11 cellular contexts compared by ENCODE assay signal in genomic region chr5:80187274-80187673, GRCh38.
DNase-seq lines count a peak whose midpoint lies in the region; ATAC-seq and TF ChIP-seq lines count a peak whose summit lies in the region.
"Had no signal": no experiment of that assay in that cellular context is flagged by ENCODE, and none has a peak within 500 bp of the region (broad histone marks: within the 10 kb centered on the region; RNA-seq: fewer than 3 reads in every experiment).

No MANE protein-coding gene starts in this region.

- TF ChIP-seq CTCF in left lung (IDR thresholded peaks at IDR 0.05), result no peak

- H3K4me2 ChIP-seq in BLaER1, result peak overlapping the region; percentile 91

- H3K27me3 ChIP-seq in BLaER1 (no peaks in the 10 kb centered on the region), left lung (no peaks in the 10 kb centered on the region)
- H3K27me3 ChIP-seq: sigmoid colon had no signal

- H4K20me1 ChIP-seq in BLaER1, result no peaks in the 10 kb centered on the region

- H3K9ac ChIP-seq in BLaER1, result peak overlapping the region; percentile 82

- H3K27ac Mint-ChIP-seq in activated CD4-positive, alpha-beta memory T cell treated with anti-CD3 and anti-CD28 coated beads for 36 hours, result peak overlapping the region; percentile 91

- H3K4me3 ChIP-seq in BLaER1, result no peak overlapping the region
- H3K4me3 ChIP-seq in left lung, result no peak overlapping the region
- H3K4me3 ChIP-seq: sigmoid colon had no signal

- no peaks in the 10 kb centered on the region for H3K9me3 Mint-ChIP-seq in activated CD4-positive, alpha-beta memory T cell treated with anti-CD3 and anti-CD28 coated beads for 36 hours

- peaks cover 14% of the 10 kb centered on the region for H3K36me3 Mint-ChIP-seq in activated CD4-positive, alpha-beta memory T cell treated with anti-CD3 and anti-CD28 coated beads for 36 hours

- H3K9me3 ChIP-seq in BLaER1 (no peaks in the 10 kb centered on the region), left lung (no peaks in the 10 kb centered on the region)
- H3K9me3 ChIP-seq: sigmoid colon had no signal

- POLR2A ChIA-PET in activated CD4-positive, alpha-beta memory T cell treated with anti-CD3 and anti-CD28 coated beads for 36 hours (lab: Charles Lee), result interaction anchor here (0.6 to 1.3 kb wide), 3 partner anchors 19 to 493 kb away, joined by 3 to 8 read pairs (median 3); partner anchors contain the start of gene SERINC5

- H3K4me1 Mint-ChIP-seq in activated CD4-positive, alpha-beta memory T cell treated with anti-CD3 and anti-CD28 coated beads for 36 hours (ENCODE audit: low read depth), result peaks cover 82% of the 10 kb centered on the region

- peak; percentile 31 for DNase-seq in DMS53 treated with DMSO at 0.1 percent for 48 hours (lab: John Stamatoyannopoulos, UW; ENCODE audit: unreplicated experiment)
- no peak for DNase-seq in activated CD4-positive, alpha-beta memory T cell treated with anti-CD3 and anti-CD28 coated beads for 36 hours
- DNase-seq in left lung, result no peak
- no peak for DNase-seq in SHP77 (lab: John Stamatoyannopoulos, UW)
- DNase-seq in C1 segment of cervical spinal cord (lab: John Stamatoyannopoulos, UW), result no peak
- DNase-seq in MV-4-11 (lab: John Stamatoyannopoulos, UW), result no peak
- no peak for DNase-seq in middle frontal gyrus (ENCODE audit: extremely low spot score, low spot score)
- DNase-seq: mammary epithelial cell, NCI-H2107, sigmoid colon had no signal

- peak overlapping the region; percentile 93 for H3K27ac ChIP-seq in BLaER1
- H3K27ac ChIP-seq in left lung, result peak overlapping the region; percentile 17 to 53
- H3K27ac ChIP-seq: sigmoid colon had no signal

- CTCF ChIA-PET in activated CD4-positive, alpha-beta memory T cell treated with anti-CD3 and anti-CD28 coated beads for 36 hours (lab: Charles Lee), result interaction anchor here (0.9 to 1.4 kb wide), 4 partner anchors 17 to 97 kb away, joined by 3 to 5 read pairs (median 4); no protein-coding TSS in a partner anchor

- ATAC-seq in left lung, result peak; percentile 15

- H3K4me1 ChIP-seq in BLaER1, result peaks cover 98% of the 10 kb centered on the region
- H3K4me1 ChIP-seq in left lung, result peaks cover 28 to 53% of the 10 kb centered on the region in 2 donors

- peaks cover 21% of the 10 kb centered on the region; the same call in 1 of the 2 replicates for H3K36me3 ChIP-seq in BLaER1
- H3K36me3 ChIP-seq in left lung, result no peaks in the 10 kb centered on the region
- H3K36me3 ChIP-seq: sigmoid colon had no signal

- intact Hi-C loops in activated CD4-positive, alpha-beta memory T cell treated with anti-CD3 and anti-CD28 coated beads for 36 hours (cut with micrococcal nuclease), result no loop called here
- intact Hi-C loops in left lung (cut with DNase I), result no loop called here

- no peak overlapping the region for H3K4me3 Mint-ChIP-seq in activated CD4-positive, alpha-beta memory T cell treated with anti-CD3 and anti-CD28 coated beads for 36 hours

- no peaks in the 10 kb centered on the region for H3K27me3 Mint-ChIP-seq in activated CD4-positive, alpha-beta memory T cell treated with anti-CD3 and anti-CD28 coated beads for 36 hours
